In the genomic region with DNA sequence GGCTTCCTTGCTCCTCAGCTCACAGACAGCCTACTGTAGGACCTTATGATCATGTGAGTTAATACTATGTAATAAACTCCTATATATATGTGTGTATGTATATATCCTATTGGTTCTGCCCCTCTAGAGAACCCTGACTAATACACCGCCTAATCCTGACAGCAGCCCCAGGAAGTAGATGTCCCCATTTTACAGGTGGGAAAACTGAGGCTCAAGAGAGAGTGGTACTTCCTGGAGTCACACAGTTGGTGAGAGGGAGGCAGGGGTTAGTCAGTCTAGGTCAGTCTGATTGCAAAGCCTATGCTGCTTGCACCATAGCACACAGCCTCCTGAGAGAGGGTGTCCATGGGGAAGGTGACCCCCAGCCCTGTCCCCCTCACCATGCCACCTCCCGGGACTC, we compare ENCODE assay signal across 11 cellular contexts. TPM values are rescaled to one million over a fixed set of nuclear protein-coding genes. Genes with fewer than 3 reads are reported as not detected.
"Had no signal": no experiment of that assay in that cellular context is flagged by ENCODE, and none has a peak within 500 bp of the region (broad histone marks: within the 10 kb centered on the region; RNA-seq: fewer than 3 reads in every experiment).

No MANE protein-coding gene starts in this region.

- H3K36me3 ChIP-seq: HAP-1 had no signal

- H3K4me3 Mint-ChIP-seq: GM23338, H9, HFFc6 had no signal

- H2AFZ ChIP-seq: GM23248, GM23338 had no signal

- H3K27ac Mint-ChIP-seq: GM23338, H9, HFFc6 had no signal

- DNase-seq: GM23248, GOT3, H7, H9, HCEC 1CT, HFFc6 had no signal

- FAIRE-seq: H1, H54 had no signal

- H3K4me3 ChIP-seq: GM23248, GM23338, HAP-1 had no signal

- H3K4me1 Mint-ChIP-seq: GM23338 had no signal

- H3K9me3 ChIP-seq: HAP-1 had no signal

- H3K9ac ChIP-seq: GM23248 had no signal

- H3K9me3 Mint-ChIP-seq: HFFc6 had no signal

- H3K4me2 ChIP-seq: GM23338 had no signal

- ATAC-seq: GM23338, HCT116 had no signal

- H3K27ac ChIP-seq: GM23248 had no signal

- H3K4me1 ChIP-seq: HAP-1 had no signal

RNA-seq across cellular contexts. Expression of a gene that starts 42.7 kb away (rescaled TPM):
- total RNA-seq: GM23248, GM23338, H1, H7, H9, HFFc6 had no signal
- polyA plus RNA-seq: GM23248, GM23338, H1 had no signal
